In the genomic region with DNA sequence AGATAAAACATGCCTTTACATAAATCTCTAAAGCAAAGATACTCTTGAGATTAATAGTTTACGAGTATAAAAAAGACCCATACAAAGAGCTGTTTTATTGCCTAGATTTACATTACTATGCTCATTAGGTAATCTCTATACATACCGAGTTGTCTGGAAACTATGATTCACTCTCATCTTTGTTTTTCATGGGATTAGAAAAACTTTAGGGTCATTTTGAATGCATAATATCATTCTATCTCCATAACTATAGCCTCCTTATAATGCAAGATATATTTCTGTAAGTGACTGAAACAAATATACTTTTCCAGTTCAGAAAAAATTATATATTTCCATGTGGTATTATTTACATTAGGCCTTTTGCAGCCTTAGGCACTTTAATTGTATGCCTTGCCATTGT, we compare ENCODE assay signal across 40 cellular contexts.
"Had no signal": no experiment of that assay in that cellular context is flagged by ENCODE, and none has a peak within 500 bp of the region (broad histone marks: within the 10 kb centered on the region; RNA-seq: fewer than 3 reads in every experiment).

No MANE protein-coding gene starts in this region.

- H3K4me3 Mint-ChIP-seq: activated naive CD4-positive, alpha-beta T cell treated with anti-CD3 and anti-CD28 coated beads for 36 hours; activated naive CD4-positive, alpha-beta T cell treated with anti-CD3 and anti-CD28 coated beads, Interleukin-2, amount 10 ng/mL, durations not matched to agents 7 days and 5 days; activated naive CD4-positive, alpha-beta T cell treated with anti-CD3 and anti-CD28 coated beads, Interleukin-2, amount 50 U/mL, for 24 hours; activated naive CD8-positive, alpha-beta T cell; activated naive CD8-positive, alpha-beta T cell treated with anti-CD3 and anti-CD28 coated beads for 36 hours; activated naive CD8-positive, alpha-beta T cell treated with anti-CD3 and anti-CD28 coated beads, Interleukin-2, amount 10 ng/mL, durations not matched to agents 7 days and 5 days; activated naive CD8-positive, alpha-beta T cell treated with anti-CD3 and anti-CD28 coated beads, Interleukin-2, amount 50 U/mL, for 24 hours; activated T-cell treated with anti-CD3 and anti-CD28 coated beads, Interleukin-2, amount 50 U/mL, for 24 hours; activated T-cell treated with anti-CD3 and anti-CD28 coated beads, Interleukin-2, amount 50 U/mL, for 4 hours; activated T-cell treated with anti-CD3 and anti-CD28 coated beads, Interleukin-2, amount 50 U/mL, for 72 hours; activated T-helper 1 cell treated with anti-CD3 and anti-CD28 coated beads, Interleukin-12 subunit alpha, Interleukin-12 subunit beta, Interleukin-2, Interleukin-4 antibody, amounts not matched to agents 30 ng/mL and 10 ng/mL and 1 ng/mL, durations not matched to agents 14 hours and 24 hours and 36 hours; activated T-helper 17 cell treated with anti-CD3 and anti-CD28 coated beads, Interleukin-2, amount 50 U/mL, for 72 hours; brain; central memory CD8-positive, alpha-beta T cell had no signal

- H3K4me3 ChIP-seq: adrenal gland, ascending aorta, body of pancreas, breast epithelium, cardiac muscle cell had no signal

- H3K36me3 ChIP-seq: adrenal gland, ascending aorta, brain microvascular endothelial cell, breast epithelium, cardiac muscle cell had no signal

- H3K4me1 ChIP-seq: adrenal gland, ascending aorta, body of pancreas, breast epithelium had no signal

- FAIRE-seq: astrocyte, bronchial epithelial cell had no signal

- H3K36me3 Mint-ChIP-seq: activated naive CD4-positive, alpha-beta T cell treated with anti-CD3 and anti-CD28 coated beads, Interleukin-2, amount 10 ng/mL, durations not matched to agents 7 days and 5 days; activated naive CD4-positive, alpha-beta T cell treated with anti-CD3 and anti-CD28 coated beads, Interleukin-2, amount 50 U/mL, for 24 hours; activated naive CD4-positive, alpha-beta T cell treated with anti-CD3 and anti-CD28 coated beads, Interleukin-2, amount 50 U/mL, for 72 hours; activated naive CD8-positive, alpha-beta T cell; activated naive CD8-positive, alpha-beta T cell treated with anti-CD3 and anti-CD28 coated beads for 36 hours; activated naive CD8-positive, alpha-beta T cell treated with anti-CD3 and anti-CD28 coated beads, Interleukin-2, amount 10 ng/mL, durations not matched to agents 7 days and 5 days; brain had no signal

- H3K4me1 Mint-ChIP-seq: activated naive CD4-positive, alpha-beta T cell treated with anti-CD3 and anti-CD28 coated beads, Interleukin-2, amount 10 ng/mL, durations not matched to agents 7 days and 5 days; activated naive CD4-positive, alpha-beta T cell treated with anti-CD3 and anti-CD28 coated beads, Interleukin-2, amount 50 U/mL, for 24 hours; activated naive CD8-positive, alpha-beta T cell treated with anti-CD3 and anti-CD28 coated beads for 36 hours; activated naive CD8-positive, alpha-beta T cell treated with anti-CD3 and anti-CD28 coated beads, Interleukin-2, amount 10 ng/mL, durations not matched to agents 7 days and 5 days; activated naive CD8-positive, alpha-beta T cell treated with anti-CD3 and anti-CD28 coated beads, Interleukin-2, amount 50 U/mL, for 24 hours; activated T-helper 17 cell treated with anti-CD3 and anti-CD28 coated beads, Interleukin-2, amount 50 U/mL, for 72 hours; brain; central memory CD8-positive, alpha-beta T cell had no signal

- H3K27ac Mint-ChIP-seq: activated naive CD4-positive, alpha-beta T cell treated with anti-CD3 and anti-CD28 coated beads for 36 hours; activated naive CD4-positive, alpha-beta T cell treated with anti-CD3 and anti-CD28 coated beads, Interleukin-2, amount 10 ng/mL, durations not matched to agents 7 days and 5 days; activated naive CD4-positive, alpha-beta T cell treated with anti-CD3 and anti-CD28 coated beads, Interleukin-2, amount 50 U/mL, for 24 hours; activated naive CD4-positive, alpha-beta T cell treated with anti-CD3 and anti-CD28 coated beads, Interleukin-2, amount 50 U/mL, for 72 hours; activated naive CD8-positive, alpha-beta T cell; activated naive CD8-positive, alpha-beta T cell treated with anti-CD3 and anti-CD28 coated beads for 36 hours; activated naive CD8-positive, alpha-beta T cell treated with anti-CD3 and anti-CD28 coated beads, Interleukin-2, amount 10 ng/mL, durations not matched to agents 7 days and 5 days; activated naive CD8-positive, alpha-beta T cell treated with anti-CD3 and anti-CD28 coated beads, Interleukin-2, amount 50 U/mL, for 24 hours; activated T-cell treated with anti-CD3 and anti-CD28 coated beads, Interleukin-2, amount 50 U/mL, for 24 hours; activated T-cell treated with anti-CD3 and anti-CD28 coated beads, Interleukin-2, amount 50 U/mL, for 72 hours; activated T-helper 1 cell treated with anti-CD3 and anti-CD28 coated beads, Interleukin-12 subunit alpha, Interleukin-12 subunit beta, Interleukin-2, Interleukin-4 antibody, amounts not matched to agents 30 ng/mL and 10 ng/mL and 1 ng/mL, durations not matched to agents 14 hours and 24 hours and 36 hours; activated T-helper 17 cell treated with anti-CD3 and anti-CD28 coated beads, Interleukin-2, amount 50 U/mL, for 72 hours; activated T-helper 2 cell treated with anti-CD3 and anti-CD28 coated beads, Interferon-gamma antibody, Interleukin-2, Interleukin-4, amounts not matched to agents 10 μg/mL and 5 μg/mL and 100 μg/mL, durations not matched to agents 14 hours and 24 hours and 36 hours; brain had no signal

- ATAC-seq: activated naive CD4-positive, alpha-beta T cell treated with anti-CD3 and anti-CD28 coated beads, Interleukin-2, amount 50 U/mL, for 72 hours; activated naive CD8-positive, alpha-beta T cell treated with anti-CD3 and anti-CD28 coated beads, Interleukin-2, amount 50 U/mL, for 24 hours; activated T-cell treated with anti-CD3 and anti-CD28 coated beads, Interleukin-2, amount 50 U/mL, for 4 hours; activated T-cell treated with anti-CD3 and anti-CD28 coated beads, Interleukin-2, amount 50 U/mL, for 72 hours; activated T-helper 17 cell treated with anti-CD3 and anti-CD28 coated beads, Interleukin-2, amount 50 U/mL, for 72 hours; body of pancreas had no signal

- H3K9me3 ChIP-seq: adrenal gland, body of pancreas had no signal

- H3K27ac ChIP-seq: adrenal gland, ascending aorta, body of pancreas, brain microvascular endothelial cell, breast epithelium, cardiac muscle cell had no signal

- H3K27me3 Mint-ChIP-seq: activated naive CD4-positive, alpha-beta T cell treated with anti-CD3 and anti-CD28 coated beads, Interleukin-2, amount 10 ng/mL, durations not matched to agents 7 days and 5 days; activated naive CD4-positive, alpha-beta T cell treated with anti-CD3 and anti-CD28 coated beads, Interleukin-2, amount 50 U/mL, for 24 hours; activated naive CD8-positive, alpha-beta T cell; activated naive CD8-positive, alpha-beta T cell treated with anti-CD3 and anti-CD28 coated beads for 36 hours; activated naive CD8-positive, alpha-beta T cell treated with anti-CD3 and anti-CD28 coated beads, Interleukin-2, amount 10 ng/mL, durations not matched to agents 7 days and 5 days; activated naive CD8-positive, alpha-beta T cell treated with anti-CD3 and anti-CD28 coated beads, Interleukin-2, amount 50 U/mL, for 24 hours; activated T-cell treated with anti-CD3 and anti-CD28 coated beads, Interleukin-2, amount 50 U/mL, for 24 hours; activated T-helper 17 cell treated with anti-CD3 and anti-CD28 coated beads, Interleukin-2, amount 50 U/mL, for 72 hours; central memory CD8-positive, alpha-beta T cell had no signal

- DNase-seq: activated effector memory CD4-positive, alpha-beta T cell treated with anti-CD3 and anti-CD28 coated beads, Interleukin-2, amount 50 U/mL, for 16 hours; activated effector memory CD4-positive, alpha-beta T cell treated with Interleukin-2 at 50 U/mL for 16 hours; activated gamma-delta T cell; activated gamma-delta T cell treated with Interleukin-2 at 50 U/mL for 16 hours; activated naive CD4-positive, alpha-beta T cell; activated naive CD4-positive, alpha-beta T cell treated with anti-CD3 and anti-CD28 coated beads for 36 hours; activated naive CD4-positive, alpha-beta T cell treated with anti-CD3 and anti-CD28 coated beads, Interleukin-2, amount 10 ng/mL, durations not matched to agents 7 days and 5 days; activated naive CD4-positive, alpha-beta T cell treated with anti-CD3 and anti-CD28 coated beads, Interleukin-2, amount 50 U/mL, for 16 hours; activated naive CD4-positive, alpha-beta T cell treated with Interleukin-2 at 50 U/mL for 16 hours; activated naive CD8-positive, alpha-beta T cell treated with anti-CD3 and anti-CD28 coated beads for 36 hours; activated naive CD8-positive, alpha-beta T cell treated with anti-CD3 and anti-CD28 coated beads, Interleukin-2, amount 10 ng/mL, durations not matched to agents 7 days and 5 days; activated naive CD8-positive, alpha-beta T cell treated with anti-CD3 and anti-CD28 coated beads, Interleukin-2, amount 50 U/mL, for 24 hours; activated T-cell treated with anti-CD3 and anti-CD28 coated beads, Interleukin-2, amount 50 U/mL, for 1 hour; activated T-cell treated with anti-CD3 and anti-CD28 coated beads, Interleukin-2, amount 50 U/mL, for 24 hours; activated T-cell treated with anti-CD3 and anti-CD28 coated beads, Interleukin-2, amount 50 U/mL, for 4 hours; activated T-cell treated with anti-CD3 and anti-CD28 coated beads, Interleukin-2, amount 50 U/mL, for 48 hours; activated T-cell treated with anti-CD3 and anti-CD28 coated beads, Interleukin-2, amount 50 U/mL, for 72 hours; adrenal gland; amniotic stem cell; amygdala; anterior cingulate cortex; aorta; body of pancreas; brain microvascular endothelial cell; caudate nucleus; central memory CD4-positive, alpha-beta T cell; cerebellar nuclear complex had no signal

- H3K27me3 ChIP-seq: adrenal gland, ascending aorta, body of pancreas, brain microvascular endothelial cell, breast epithelium, cardiac muscle cell had no signal
